ENCODE assay signal across 22 cellular contexts in genomic region chr17:42119301-42119700, GRCh38. TPM values are rescaled to one million over a fixed set of nuclear protein-coding genes. Genes with fewer than 3 reads are reported as not detected.
DNase-seq lines count a peak whose midpoint lies in the region; ATAC-seq, FAIRE-seq and TF ChIP-seq lines count a peak whose summit lies in the region.
"Had no signal": no experiment of that assay in that cellular context is flagged by ENCODE, and none has a peak within 500 bp of the region (broad histone marks: within the 10 kb centered on the region; RNA-seq: fewer than 3 reads in every experiment).

No MANE protein-coding gene starts in this region.

- H3K9me3 ChIP-seq in small intestine (ENCODE audit: control insufficient read depth, low read depth), result no peaks in the 10 kb centered on the region
- no peaks in the 10 kb centered on the region for H3K9me3 ChIP-seq in SJCRH30 (replicated peaks)
- H3K9me3 ChIP-seq in kidney (ENCODE audit: control insufficient read depth in 1 of 2, low read length in 2 of 2), result no peaks in the 10 kb centered on the region
- H3K9me3 ChIP-seq: heart left ventricle, sigmoid colon had no signal

- ATAC-seq in activated T-helper 17 cell treated with anti-CD3 and anti-CD28 coated beads, Interleukin-2, amount 50 U/mL, for 72 hours (replicated peaks), result no peak
- no peak for ATAC-seq in HG02763 (IDR thresholded peaks at IDR 0.05; ENCODE audit: unreplicated experiment)
- ATAC-seq: heart left ventricle had no signal

- no peak overlapping the region for H3K9ac ChIP-seq in kidney (ENCODE audit: low read length in 2 of 2)

- intact Hi-C loops in kidney (cut with DNase I), result loop anchor here (5.0 kb wide), 1 partner anchor 157 kb away; no protein-coding TSS in a partner anchor

- peaks cover 48% of the 10 kb centered on the region for H3K4me1 Mint-ChIP-seq in activated naive CD4-positive, alpha-beta T cell treated with anti-CD3 and anti-CD28 coated beads, Interleukin-2, amount 10 ng/mL, durations not matched to agents 7 days and 5 days
- peaks cover 18 to 29% (median 23%) of the 10 kb centered on the region in 3 donors for H3K4me1 Mint-ChIP-seq in IgD-negative memory B cell
- H3K4me1 Mint-ChIP-seq in activated T-helper 17 cell treated with anti-CD3 and anti-CD28 coated beads, Interleukin-2, amount 50 U/mL, for 72 hours, result peaks cover 13% of the 10 kb centered on the region

- no peaks in the 10 kb centered on the region for H3K9me3 Mint-ChIP-seq in activated naive CD4-positive, alpha-beta T cell treated with anti-CD3 and anti-CD28 coated beads, Interleukin-2, amount 10 ng/mL, durations not matched to agents 7 days and 5 days
- H3K9me3 Mint-ChIP-seq in IgD-negative memory B cell, result no peaks in the 10 kb centered on the region
- H3K9me3 Mint-ChIP-seq in activated T-helper 17 cell treated with anti-CD3 and anti-CD28 coated beads, Interleukin-2, amount 50 U/mL, for 72 hours, result no peaks in the 10 kb centered on the region
- H3K9me3 Mint-ChIP-seq: H9; naive thymus-derived CD8-positive, alpha-beta T cell had no signal

- no peak for DNase-seq in activated naive CD4-positive, alpha-beta T cell treated with anti-CD3 and anti-CD28 coated beads, Interleukin-2, amount 10 ng/mL, durations not matched to agents 7 days and 5 days
- DNase-seq in activated naive CD4-positive, alpha-beta T cell treated with anti-CD3 and anti-CD28 coated beads, Interleukin-2, amount 50 U/mL, for 16 hours, result no peak
- DNase-seq in small intestine (peak; percentile 16), SJCRH30 (no peak), kidney (no peak)
- DNase-seq: DMS153, dorsolateral prefrontal cortex, NCI-H187 treated with DMSO at 0.1 percent for 48 hours, posterior cingulate gyrus, Right ventricle myocardium superior, sigmoid colon, substantia nigra had no signal

- H3K27me3 ChIP-seq in small intestine (ENCODE audit: control insufficient read depth in 2 of 2, insufficient read depth in 2 of 2, low read length in 2 of 2) (no peaks in the 10 kb centered on the region), SJCRH30 (no peaks in the 10 kb centered on the region)
- H3K27me3 ChIP-seq: dorsolateral prefrontal cortex, heart left ventricle, sigmoid colon had no signal

- peaks cover 23% of the 10 kb centered on the region for H3K36me3 Mint-ChIP-seq in activated naive CD4-positive, alpha-beta T cell treated with anti-CD3 and anti-CD28 coated beads, Interleukin-2, amount 10 ng/mL, durations not matched to agents 7 days and 5 days
- H3K36me3 Mint-ChIP-seq in IgD-negative memory B cell, result no peaks in the 10 kb centered on the region
- peaks cover 32% of the 10 kb centered on the region for H3K36me3 Mint-ChIP-seq in activated T-helper 17 cell treated with anti-CD3 and anti-CD28 coated beads, Interleukin-2, amount 50 U/mL, for 72 hours (ENCODE audit: low read depth)

- no peak overlapping the region for H3K27ac Mint-ChIP-seq in activated naive CD4-positive, alpha-beta T cell treated with anti-CD3 and anti-CD28 coated beads, Interleukin-2, amount 10 ng/mL, durations not matched to agents 7 days and 5 days
- no peak overlapping the region for H3K27ac Mint-ChIP-seq in IgD-negative memory B cell
- peak overlapping the region; percentile 10 for H3K27ac Mint-ChIP-seq in activated T-helper 17 cell treated with anti-CD3 and anti-CD28 coated beads, Interleukin-2, amount 50 U/mL, for 72 hours
- H3K27ac Mint-ChIP-seq: H9 had no signal

- H3K27me3 Mint-ChIP-seq in activated naive CD4-positive, alpha-beta T cell treated with anti-CD3 and anti-CD28 coated beads, Interleukin-2, amount 10 ng/mL, durations not matched to agents 7 days and 5 days, result no peaks in the 10 kb centered on the region
- H3K27me3 Mint-ChIP-seq in IgD-negative memory B cell, result no peaks in the 10 kb centered on the region
- H3K27me3 Mint-ChIP-seq in activated T-helper 17 cell treated with anti-CD3 and anti-CD28 coated beads, Interleukin-2, amount 50 U/mL, for 72 hours, result no peaks in the 10 kb centered on the region
- H3K27me3 Mint-ChIP-seq: naive thymus-derived CD8-positive, alpha-beta T cell had no signal

- no peak for FAIRE-seq in small intestine (lab: Jason Lieb, UNC)
- FAIRE-seq in kidney (lab: Jason Lieb, UNC), result no peak
- FAIRE-seq: GM18507, urothelium cell line had no signal

- H3K27ac ChIP-seq in small intestine (ENCODE audit: low read depth in 1 of 2, low read length in 1 of 2), result no peak overlapping the region
- no peak overlapping the region for H3K27ac ChIP-seq in SJCRH30
- H3K27ac ChIP-seq in kidney (ENCODE audit: low read depth in 2 of 2, low read length in 2 of 2), result no peak overlapping the region
- H3K27ac ChIP-seq: heart left ventricle, sigmoid colon had no signal

- H3K36me3 ChIP-seq in small intestine (ENCODE audit: control insufficient read depth in 2 of 2, insufficient read depth in 2 of 2, low read length in 2 of 2) (no peaks in the 10 kb centered on the region), SJCRH30 (peaks cover 14% of the 10 kb centered on the region), kidney (ENCODE audit: control insufficient read depth in 1 of 2, insufficient read depth in 2 of 2, low read length in 2 of 2) (peaks cover 2 to 9% of the 10 kb centered on the region in 2 donors)

- TF ChIP-seq CTCF in kidney (IDR thresholded peaks at IDR 0.05; ENCODE audit: borderline replicate concordance, extremely low read depth, insufficient read depth), result no peak

- H3K4me3 ChIP-seq in small intestine (ENCODE audit: low read depth in 1 of 2, low read length in 2 of 2) (no peak overlapping the region), SJCRH30 (no peak overlapping the region), kidney (ENCODE audit: low read length in 2 of 2) (no peak overlapping the region)
- H3K4me3 ChIP-seq: sigmoid colon had no signal

- WGBS in small intestine, 3 donors, result 67 to 83% (median 75%) methylated on average over 18 of the region's 18 CpGs

- no peaks in the 10 kb centered on the region for H3K4me1 ChIP-seq in small intestine (ENCODE audit: control insufficient read depth in 2 of 2, insufficient read depth in 1 of 2, low read depth in 1 of 2, low read length in 1 of 2)
- H3K4me1 ChIP-seq in SJCRH30, result peaks cover 8% of the 10 kb centered on the region; the same call in 1 of the 2 replicates
- H3K4me1 ChIP-seq in kidney (ENCODE audit: control insufficient read depth in 1 of 2, insufficient read depth in 1 of 2, low read depth in 1 of 2, low read length in 2 of 2), result peaks cover 6 to 9% of the 10 kb centered on the region in 2 donors

- CTCF ChIA-PET in activated naive CD4-positive, alpha-beta T cell treated with anti-CD3 and anti-CD28 coated beads, Interleukin-2, amount 10 ng/mL, durations not matched to agents 7 days and 5 days (lab: Charles Lee), result interaction anchor here (0.6 to 13.0 kb wide), 14 partner anchors 8 to 408 kb away, joined by 3 to 222 read pairs (median 4); partner anchors contain the start of genes DNAJC7, KCNH4 and NKIRAS2

- H3K4me3 Mint-ChIP-seq in activated naive CD4-positive, alpha-beta T cell treated with anti-CD3 and anti-CD28 coated beads, Interleukin-2, amount 10 ng/mL, durations not matched to agents 7 days and 5 days, result peak overlapping the region; percentile 68
- H3K4me3 Mint-ChIP-seq in IgD-negative memory B cell, result peak overlapping the region in 3 of 4 donors; percentile 54 to 87 (median 68)
- peak overlapping the region; percentile 77 for H3K4me3 Mint-ChIP-seq in activated T-helper 17 cell treated with anti-CD3 and anti-CD28 coated beads, Interleukin-2, amount 50 U/mL, for 72 hours

RNA-seq across cellular contexts. Expression of gene KAT2A, which starts 1.9 kb away (rescaled TPM):
- polyA plus RNA-seq in IgD-negative memory B cell, result 26.7 TPM
- total RNA-seq in activated T-helper 17 cell treated with anti-CD3 and anti-CD28 coated beads, Interleukin-2, amount 50 U/mL, for 72 hours, result 10 to 100 TPM; 32.8 to 44.2 TPM
- 10 to 100 TPM in 2 of 3 donors, 1 to 10 TPM in 1; 8.6 to 39.1 (median 13.4) TPM for polyA plus RNA-seq in small intestine
- 23.5 and 27.2 TPM in 2 replicates for total RNA-seq in SJCRH30 (2014; rRNA removed; shearing (Covaris generic))
- 38.6 TPM for total RNA-seq in kidney
- 38.6 TPM for polyA plus RNA-seq in kidney (ENCODE audit: insufficient read depth, low read depth, low replicate concordance)

RNA-seq across cellular contexts. Expression of gene HSPB9, which starts 3.3 kb away (rescaled TPM):
- polyA plus RNA-seq in IgD-negative memory B cell (0.15 TPM), small intestine (under 1 TPM in 1 of 3 donors, not detected in 2; 0.04 TPM), kidney (ENCODE audit: insufficient read depth, low read depth, low replicate concordance) (0.99 TPM)
- total RNA-seq in activated T-helper 17 cell treated with anti-CD3 and anti-CD28 coated beads, Interleukin-2, amount 50 U/mL, for 72 hours, result under 1 TPM in 1 of 2 donors, not detected in 1; 0.13 TPM
- total RNA-seq in SJCRH30 (2014; rRNA removed; shearing (Covaris generic)), result 0.28 and 0.32 TPM in 2 replicates
- not detected for total RNA-seq in kidney
- total RNA-seq: heart left ventricle; HT1080; naive thymus-derived CD8-positive, alpha-beta T cell had no signal
- polyA plus RNA-seq: AG04450; heart left ventricle; naive thymus-derived CD8-positive, alpha-beta T cell had no signal

RNA-seq across cellular contexts. Expression of gene DHX58, which starts 6.8 kb away (rescaled TPM):
- polyA plus RNA-seq in IgD-negative memory B cell (13.3 TPM), small intestine (10 to 100 TPM; 11.4 to 33.8 (median 15.1) TPM), kidney (ENCODE audit: insufficient read depth, low read depth, low replicate concordance) (22.1 TPM)
- 10 to 100 TPM; 12.0 to 19.1 TPM for total RNA-seq in activated T-helper 17 cell treated with anti-CD3 and anti-CD28 coated beads, Interleukin-2, amount 50 U/mL, for 72 hours
- total RNA-seq in SJCRH30 (2014; rRNA removed; shearing (Covaris generic)), result 0.12 TPM in 1 of 2 replicates, not detected in the other
- 27.5 TPM for total RNA-seq in kidney

RNA-seq across cellular contexts. Expression of gene ZNF385C, which starts 21.0 kb away (rescaled TPM):
- polyA plus RNA-seq in IgD-negative memory B cell (0.09 TPM), small intestine (under 1 TPM in 1 of 3 donors, not detected in 2; 0.31 TPM), kidney (ENCODE audit: insufficient read depth, low read depth, low replicate concordance) (1.1 TPM)
- total RNA-seq in activated T-helper 17 cell treated with anti-CD3 and anti-CD28 coated beads, Interleukin-2, amount 50 U/mL, for 72 hours, result under 1 TPM; 0.15 to 0.48 TPM
- 1.3 and 1.5 TPM in 2 replicates for total RNA-seq in SJCRH30 (2014; rRNA removed; shearing (Covaris generic))
- total RNA-seq in kidney, result 1.2 TPM
- total RNA-seq: HT1080 had no signal
- polyA plus RNA-seq: AG04450 had no signal

RNA-seq across cellular contexts. Expression of gene RAB5C, which starts 35.5 kb away (rescaled TPM):
- polyA plus RNA-seq in IgD-negative memory B cell, result 86.8 TPM
- 10 to 100 TPM; 30.4 to 77.7 TPM for total RNA-seq in activated T-helper 17 cell treated with anti-CD3 and anti-CD28 coated beads, Interleukin-2, amount 50 U/mL, for 72 hours
- 100 to 1,000 TPM; 177 to 211 (median 210) TPM for polyA plus RNA-seq in small intestine
- 90.2 and 91.1 TPM in 2 replicates for total RNA-seq in SJCRH30 (2014; rRNA removed; shearing (Covaris generic))
- 159 TPM for total RNA-seq in kidney
- 286 TPM for polyA plus RNA-seq in kidney (ENCODE audit: insufficient read depth, low read depth, low replicate concordance)

Comparison
In these comparisons a context has a peak if more than half of its experiments do, and no peak if none do; other contexts are left out.
1. RNA of gene DHX58, which starts 6.8 kb away (total RNA-seq): 27.5 TPM in kidney (single experiment) and 12.0 to 19.1 TPM in activated T-helper 17 cell treated with anti-CD3 and anti-CD28 coated beads, Interleukin-2, amount 50 U/mL, for 72 hours; 0.12 TPM in SJCRH30; every median in the first group is over 10 times any median in the second.
2. Peak in every context shown above with its lines, with median percentiles within 50 percentile points of each other: H3K4me3 Mint-ChIP-seq.